8 cellular contexts compared by ENCODE assay signal in genomic region chr9:129486496-129487306, GRCh38.
A peak's percentile ranks its signal among the peaks of the same experiment; 100 is the strongest.
DNase-seq lines count a peak whose midpoint lies in the region; ATAC-seq and TF ChIP-seq lines count a peak whose summit lies in the region.

No MANE protein-coding gene starts in this region.

- H3K36me3 Mint-ChIP-seq in nephron progenitor cell (ENCODE audit: low read depth): no peaks in the 10 kb centered on the region

- no peak overlapping the region for H3K4me3 ChIP-seq in esophagus (ENCODE audit: low read depth in 1 of 2, low read length in 2 of 2)

- peak overlapping the region; percentile 67 for H3K4me3 Mint-ChIP-seq in nephron progenitor cell

- 64 to 66% methylated on average over 13 of the region's 13 CpGs for WGBS in esophagus, 2 donors

- peaks cover 19 to 41% of the 10 kb centered on the region in 2 donors for H3K4me1 ChIP-seq in esophagus (ENCODE audit: control insufficient read depth in 2 of 2, insufficient read depth in 2 of 2, low read length in 1 of 2)

- TF ChIP-seq CTCF in nephron progenitor cell (IDR thresholded peaks at IDR 0.05): no peak

- peaks cover 10% of the 10 kb centered on the region for H3K27me3 Mint-ChIP-seq in nephron progenitor cell (ENCODE audit: low read depth, poor library complexity)

- no peaks in the 10 kb centered on the region for H3K36me3 ChIP-seq in esophagus (ENCODE audit: control insufficient read depth in 2 of 2, insufficient read depth in 2 of 2, low read length in 1 of 2)

- ATAC-seq in GM18498 (IDR thresholded peaks at IDR 0.05; ENCODE audit: unreplicated experiment) (no peak), GM19467 (IDR thresholded peaks at IDR 0.05; ENCODE audit: unreplicated experiment) (no peak), HG02840 (IDR thresholded peaks at IDR 0.05; ENCODE audit: low FRiP score, unreplicated experiment) (no peak)

- H3K9me3 Mint-ChIP-seq in nephron progenitor cell: no peaks in the 10 kb centered on the region

- DNase-seq in AG08396 (ENCODE audit: low spot score): peak; percentile 66
- peak; percentile 67 for DNase-seq in SK-MEL-5 (ENCODE audit: low read depth, low spot score)
- no peak for DNase-seq in nephron progenitor cell
- no peak for DNase-seq in NCI-H82 treated with DMSO at 0.1 percent for 48 hours (lab: John Stamatoyannopoulos, UW; ENCODE audit: unreplicated experiment)

- peak overlapping the region; percentile 99 for H3K27ac ChIP-seq in esophagus (ENCODE audit: low read depth in 2 of 2, low read length in 1 of 2)

- no peaks in the 10 kb centered on the region for H3K27me3 ChIP-seq in esophagus (ENCODE audit: control insufficient read depth in 1 of 2, insufficient read depth in 2 of 2, low read length in 2 of 2)

- H3K9me3 ChIP-seq in esophagus (ENCODE audit: control insufficient read depth in 2 of 2, insufficient read depth in 1 of 2, low read depth in 1 of 2, low read length in 1 of 2): no peaks in the 10 kb centered on the region

- in situ Hi-C loops in SK-MEL-5 (cut with HindIII; ENCODE audit: low pct_unique_long_range_greater_than_20kb, low sequenced_read_pairs): no loop called here

- peaks cover 83% of the 10 kb centered on the region for H3K4me1 Mint-ChIP-seq in nephron progenitor cell

- peak overlapping the region; percentile 96 for H3K27ac Mint-ChIP-seq in nephron progenitor cell

Comparison
In these comparisons a context has a peak if more than half of its experiments do, and no peak if none do; other contexts are left out.
1. DNase-seq: peak in AG08396 (single experiment) and SK-MEL-5 (single experiment); none in nephron progenitor cell (single experiment) and NCI-H82 treated with DMSO at 0.1 percent for 48 hours (single experiment).